ENCODE assay signal across 8 cellular contexts in genomic region chr13:44918323-44919102, GRCh38.
A peak's percentile ranks its signal among the peaks of the same experiment; 100 is the strongest.
DNase-seq lines count a peak whose midpoint lies in the region; ATAC-seq, FAIRE-seq and TF ChIP-seq lines count a peak whose summit lies in the region.

No MANE protein-coding gene starts in this region.

- peak overlapping the region; percentile 95 for H3K4me2 ChIP-seq in A549

- H3K4me1 ChIP-seq in A549: peaks cover 35% of the 10 kb centered on the region
- peaks cover 5% of the 10 kb centered on the region for H3K4me1 ChIP-seq in colonic mucosa

- no peaks in the 10 kb centered on the region for H3K9me3 ChIP-seq in A549
- no peaks in the 10 kb centered on the region for H3K9me3 ChIP-seq in colonic mucosa

- H3K36me3 ChIP-seq in colonic mucosa: no peaks in the 10 kb centered on the region

- TF ChIP-seq POLR2A in A549 (IDR thresholded peaks at IDR 0.05; ENCODE audit: low read length) (peak; percentile 47), GM18505 (IDR thresholded peaks at IDR 0.05; ENCODE audit: borderline replicate concordance, extremely low read depth, insufficient read depth, insufficient read length) (peak; percentile 7)

- 14% methylated on average over 23 of the region's 26 CpGs for WGBS in A549 (ENCODE audit: missing lambda C conversion rate)

- CTCF ChIA-PET in A549 (lab: Yijun Ruan, JAX): interaction anchor here (1.0 to 2.0 kb wide), 11 partner anchors 10 to 447 kb away, joined by 3 to 8 read pairs (median 3); no protein-coding TSS in a partner anchor

- H3K27ac ChIP-seq in A549: peak overlapping the region; percentile 92 to 96
- H3K27ac ChIP-seq in colonic mucosa: peak overlapping the region; percentile 93

- POLR2A ChIA-PET in A549 (lab: Yijun Ruan, JAX): interaction anchor here (1.0 kb wide), 1 partner anchor 435 kb away, joined by 3 read pairs; no protein-coding TSS in a partner anchor

- peak overlapping the region; percentile 84 to 87 for H3K9ac ChIP-seq in colonic mucosa (ENCODE audit: low read depth in 2 of 2, low read length in 2 of 2)

- peak; percentile 91 to 92 for ATAC-seq in A549
- ATAC-seq in GM18505 (IDR thresholded peaks at IDR 0.05; ENCODE audit: unreplicated experiment): peak; percentile 92
- ATAC-seq in HG02981 (IDR thresholded peaks at IDR 0.05; ENCODE audit: unreplicated experiment): peak; percentile 83
- peak; percentile 89 for ATAC-seq in left colon

- peak; percentile 42 to 47; a peak in 4 of 5 replicates for TF ChIP-seq RAD21 in A549 (conservative IDR thresholded peaks at IDR 0.05 in 1 of 2, IDR thresholded peaks at IDR 0.05 in 1 of 2)

- peak; percentile 34; the same call in 2 of the 3 replicates for TF ChIP-seq CTCF in A549 (IDR thresholded peaks at IDR 0.05)
- TF ChIP-seq CTCF in colonic mucosa (IDR thresholded peaks at IDR 0.05): peak; percentile 72

- no peaks in the 10 kb centered on the region for H3K27me3 ChIP-seq in colonic mucosa

- no peak for TF ChIP-seq EP300 in A549 (IDR thresholded peaks at IDR 0.05)

- intact Hi-C loops in colonic mucosa (cut with DNase I) (no loop called here), left colon (cut with DNase I, micrococcal nuclease) (no loop called here)

- FAIRE-seq in A549 (lab: Jason Lieb, UNC): no peak

- H3K4me3 ChIP-seq in A549 (peak overlapping the region; percentile 44), colonic mucosa (peak overlapping the region; percentile 38)

- peak in 1 of 2 experiments; percentile 51 for DNase-seq in A549 (ENCODE audit: low read depth in 1 of 2, low spot score in 1 of 2)
- DNase-seq in NCI-H345 (lab: John Stamatoyannopoulos, UW): peak; percentile 82
- peak; percentile 80 for DNase-seq in activated CD4-positive, CD25-positive, alpha-beta regulatory T cell treated with anti-CD3 and anti-CD28 coated beads, Interleukin-2, amount 50 U/mL, for 72 hours
- peak; percentile 90 for DNase-seq in colonic mucosa
- DNase-seq in left colon: peak; percentile 90 to 91
- peak; percentile 77 to 81 for DNase-seq in stimulated activated CD4-positive, alpha-beta T cell treated with anti-CD3 and anti-CD28 coated beads, Interleukin-2, amount 100 ng/mL, for 24 hours

TF ChIP-seq in A549, 52 proteins besides CTCF, POLR2A, EP300 and RAD21:
- TF ChIP-seq ESRRA (IDR thresholded peaks at IDR 0.05; ENCODE audit: borderline replicate concordance, low read length): no peak
- TF ChIP-seq KDM5A (IDR thresholded peaks at IDR 0.05): no peak
- TF ChIP-seq EHF (CRISPR knock-in tag; IDR thresholded peaks at IDR 0.05): no peak
- no peak for TF ChIP-seq ZC3H11A (IDR thresholded peaks at IDR 0.05)
- TF ChIP-seq JUN (IDR thresholded peaks at IDR 0.05): peak in 1 of 2 experiments; percentile 44; a peak in 4 of 5 replicates
- TF ChIP-seq HOXB13 (CRISPR knock-in tag; IDR thresholded peaks at IDR 0.05; ENCODE audit: low read depth): no peak
- peak; percentile 94 for TF ChIP-seq MAFK (IDR thresholded peaks at IDR 0.05; ENCODE audit: partially characterized antibody)
- no peak for TF ChIP-seq TFCP2L1 (CRISPR knock-in tag; IDR thresholded peaks at IDR 0.05)
- TF ChIP-seq SREBF2 (IDR thresholded peaks at IDR 0.05): no peak
- TF ChIP-seq, protein P1, sequence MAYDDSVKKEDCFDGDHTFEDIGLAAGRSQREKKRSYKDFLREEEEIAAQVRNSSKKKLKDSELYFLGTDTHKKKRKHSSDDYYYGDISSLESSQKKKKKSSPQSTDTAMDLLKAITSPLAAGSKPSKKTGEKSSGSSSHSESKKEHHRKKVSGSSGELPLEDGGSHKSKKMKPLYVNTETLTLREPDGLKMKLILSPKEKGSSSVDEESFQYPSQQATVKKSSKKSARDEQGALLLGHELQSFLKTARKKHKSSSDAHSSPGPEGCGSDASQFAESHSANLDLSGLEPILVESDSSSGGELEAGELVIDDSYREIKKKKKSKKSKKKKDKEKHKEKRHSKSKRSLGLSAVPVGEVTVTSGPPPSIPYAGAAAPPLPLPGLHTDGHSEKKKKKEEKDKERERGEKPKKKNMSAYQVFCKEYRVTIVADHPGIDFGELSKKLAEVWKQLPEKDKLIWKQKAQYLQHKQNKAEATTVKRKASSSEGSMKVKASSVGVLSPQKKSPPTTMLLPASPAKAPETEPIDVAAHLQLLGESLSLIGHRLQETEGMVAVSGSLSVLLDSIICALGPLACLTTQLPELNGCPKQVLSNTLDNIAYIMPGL (CRISPR knock-in tag; IDR thresholded peaks at IDR 0.05; ENCODE audit: borderline replicate concordance): 0 out of 2 replicates have a peak, but pooled peaks have one; percentile 46
- no peak for TF ChIP-seq RFX5 (IDR thresholded peaks at IDR 0.05)
- no peak for TF ChIP-seq RNF2 (IDR thresholded peaks at IDR 0.05; ENCODE audit: borderline replicate concordance, low read depth)
- peak; percentile 66 for TF ChIP-seq MAX (IDR thresholded peaks at IDR 0.05)
- TF ChIP-seq RCOR1 (IDR thresholded peaks at IDR 0.05; ENCODE audit: low read depth, low read length): no peak
- TF ChIP-seq ZNF302 (CRISPR knock-in tag; IDR thresholded peaks at IDR 0.05): 0 out of 2 replicates have a peak, but pooled peaks have one; percentile 36
- TF ChIP-seq, protein P2, sequence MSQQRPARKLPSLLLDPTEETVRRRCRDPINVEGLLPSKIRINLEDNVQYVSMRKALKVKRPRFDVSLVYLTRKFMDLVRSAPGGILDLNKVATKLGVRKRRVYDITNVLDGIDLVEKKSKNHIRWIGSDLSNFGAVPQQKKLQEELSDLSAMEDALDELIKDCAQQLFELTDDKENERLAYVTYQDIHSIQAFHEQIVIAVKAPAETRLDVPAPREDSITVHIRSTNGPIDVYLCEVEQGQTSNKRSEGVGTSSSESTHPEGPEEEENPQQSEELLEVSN (IDR thresholded peaks at IDR 0.05; ENCODE audit: borderline replicate concordance, low read depth): peak; percentile 65; the same call in 1 of the 2 replicates
- no peak for TF ChIP-seq REST (IDR thresholded peaks at IDR 0.05)
- TF ChIP-seq GATA3 (IDR thresholded peaks at IDR 0.05; ENCODE audit: borderline replicate concordance): no peak
- peak; percentile 43; the same call in 1 of the 2 replicates for TF ChIP-seq FOSL2 (IDR thresholded peaks at IDR 0.05)
- TF ChIP-seq FOSL2 (CRISPR knock-in tag; IDR thresholded peaks at IDR 0.05): no peak; the same call in 1 of the 2 replicates
